8 cellular contexts compared by ENCODE assay signal in the genomic region with DNA sequence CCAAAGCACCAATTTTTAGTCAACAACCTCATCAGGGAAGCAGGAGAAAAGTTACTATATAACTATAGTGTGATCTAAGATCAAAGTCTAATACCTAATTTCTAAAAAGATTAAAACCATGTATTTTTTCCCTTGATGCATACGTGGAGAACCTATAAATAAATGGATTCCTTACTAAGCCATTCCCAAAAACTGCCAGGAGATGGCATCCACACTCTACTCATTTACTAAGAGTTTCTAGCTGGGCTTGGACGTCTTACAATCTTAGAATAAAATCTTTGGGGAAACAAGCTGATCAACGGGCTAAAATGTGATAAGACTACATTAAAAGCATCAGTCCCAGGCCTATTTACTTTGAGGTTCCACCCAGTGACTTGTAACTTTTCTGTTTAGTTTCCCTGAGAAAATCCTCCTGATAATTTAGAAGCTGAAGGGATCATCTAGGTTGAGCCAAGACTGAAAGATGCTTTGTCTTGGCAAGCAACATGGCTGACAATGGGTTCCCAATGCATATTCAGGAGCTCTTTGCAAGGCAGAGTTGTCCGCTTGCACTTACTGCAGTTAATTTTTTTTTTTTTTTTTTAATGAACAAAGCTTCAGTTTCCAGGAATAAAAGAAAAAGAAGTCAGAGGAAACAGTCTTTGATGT.
DNase-seq lines count a peak whose midpoint lies in the region; ATAC-seq and TF ChIP-seq lines count a peak whose summit lies in the region.

No MANE protein-coding gene starts in this region.

- no peaks in the 10 kb centered on the region for H3K4me1 ChIP-seq in transverse colon
- peaks cover 2% of the 10 kb centered on the region for H3K4me1 ChIP-seq in suprapubic skin

- in situ Hi-C loops in transverse colon (cut with MboI; ENCODE audit: low pct_ligation_motif_present in 1 of 4, low pct_unique_long_range_greater_than_20kb in 1 of 4, low sequenced_read_pairs in 3 of 4), result loop anchor here (5.0 to 25.0 kb wide), 6 partner anchors 229 to 759 kb away; a partner anchor contains a TSS

- TF ChIP-seq POLR2A in transverse colon (IDR thresholded peaks at IDR 0.05), result no peak
- no peak for TF ChIP-seq POLR2A in suprapubic skin (IDR thresholded peaks at IDR 0.05)

- CTCF ChIA-PET in WTC11 (lab: Charles Lee), result interaction anchor here (0.6 to 3.7 kb wide), 37 partner anchors 10 to 760 kb away, joined by 3 to 34 read pairs (median 4); a partner anchor contains a TSS

- POLR2A ChIA-PET in WTC11 (lab: Charles Lee), result interaction anchor here (0.5 to 2.4 kb wide), 3 partner anchors 23 to 673 kb away, joined by 4 to 5 read pairs (median 4); no protein-coding TSS in a partner anchor

- no peak overlapping the region for H3K27ac Mint-ChIP-seq in WTC11

- peak; percentile 73 for DNase-seq in NCI-H510A treated with DMSO at 0.1 percent for 48 hours (lab: John Stamatoyannopoulos, UW)
- DNase-seq in NCI-H510A (lab: John Stamatoyannopoulos, UW), result no peak
- peak; percentile 19 for DNase-seq in NCI-H1417 treated with DMSO at 0.1 percent for 48 hours (lab: John Stamatoyannopoulos, UW)
- no peak for DNase-seq in WTC11 (ENCODE audit: low spot score)
- DNase-seq in iris pigment epithelial cell (ENCODE audit: low read depth), result peak; percentile 70
- DNase-seq in transverse colon, result peak; percentile 29
- DNase-seq in suprapubic skin (ENCODE audit: low spot score in 2 of 2), result no peak

- H3K9me3 Mint-ChIP-seq in WTC11, result no peaks in the 10 kb centered on the region

- ATAC-seq in WTC11 (peak; percentile 67), HG03432 (IDR thresholded peaks at IDR 0.05; ENCODE audit: unreplicated experiment) (no peak)

- WGBS in transverse colon (ENCODE audit: low coverage in 1 of 2), 2 donors, result 11 to 16% methylated on average over 4 of the region's 4 CpGs
- 17% methylated on average over 4 of the region's 4 CpGs for WGBS in suprapubic skin

- H3K27me3 ChIP-seq in transverse colon, result no peaks in the 10 kb centered on the region
- no peaks in the 10 kb centered on the region for H3K27me3 ChIP-seq in suprapubic skin

- TF ChIP-seq EP300 in transverse colon (IDR thresholded peaks at IDR 0.05; ENCODE audit: low read depth) (no peak), suprapubic skin (IDR thresholded peaks at IDR 0.05) (no peak)

- 0 out of 2 replicates have a peak, but pooled peaks cover 4% of the 10 kb centered on the region for H3K36me3 Mint-ChIP-seq in WTC11

- H3K27me3 Mint-ChIP-seq in WTC11 (ENCODE audit: low read depth), result no peaks in the 10 kb centered on the region

- H3K27ac ChIP-seq in transverse colon, result no peak overlapping the region
- no peak overlapping the region for H3K27ac ChIP-seq in suprapubic skin

- TF ChIP-seq CTCF in WTC11 (IDR thresholded peaks at IDR 0.05) (peak; percentile 35; the same call in 1 of the 2 replicates), transverse colon (IDR thresholded peaks at IDR 0.05) (peak; percentile 46 to 70 (median 59)), suprapubic skin (IDR thresholded peaks at IDR 0.05) (peak in 1 of 2 donors; percentile 43)

- H3K9me3 ChIP-seq in transverse colon, result no peaks in the 10 kb centered on the region
- no peaks in the 10 kb centered on the region for H3K9me3 ChIP-seq in suprapubic skin

- H3K4me1 Mint-ChIP-seq in WTC11, result peaks cover 28% of the 10 kb centered on the region

- H3K4me3 ChIP-seq in transverse colon (no peak overlapping the region), suprapubic skin (no peak overlapping the region)

- no peak overlapping the region for H3K4me3 Mint-ChIP-seq in WTC11

- intact Hi-C loops in transverse colon (cut with DNase I; ENCODE audit: low total_unique reads), result loop anchor here (10.0 kb wide), 2 partner anchors 112 to 762 kb away; no protein-coding TSS in a partner anchor

- no peaks in the 10 kb centered on the region for H3K36me3 ChIP-seq in transverse colon
- no peaks in the 10 kb centered on the region for H3K36me3 ChIP-seq in suprapubic skin

TF ChIP-seq in WTC11, 78 proteins besides CTCF, POLR2A, EP300 and RAD21 (continues in another document):
- TF ChIP-seq ATF1 (CRISPR knock-in tag; IDR thresholded peaks at IDR 0.05) (no peak), NFYB (CRISPR knock-in tag; conservative IDR thresholded peaks at IDR 0.05; ENCODE audit: low read depth) (no peak), SP1 (CRISPR knock-in tag; conservative IDR thresholded peaks at IDR 0.05) (no peak), NR3C1 (CRISPR knock-in tag; conservative IDR thresholded peaks at IDR 0.05; ENCODE audit: low read depth) (no peak), ZNF121 (CRISPR knock-in tag; IDR thresholded peaks at IDR 0.05) (no peak)
- TF ChIP-seq, protein P1, sequence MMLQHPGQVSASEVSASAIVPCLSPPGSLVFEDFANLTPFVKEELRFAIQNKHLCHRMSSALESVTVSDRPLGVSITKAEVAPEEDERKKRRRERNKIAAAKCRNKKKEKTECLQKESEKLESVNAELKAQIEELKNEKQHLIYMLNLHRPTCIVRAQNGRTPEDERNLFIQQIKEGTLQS (CRISPR knock-in tag; conservative IDR thresholded peaks at IDR 0.05), result no peak
- TF ChIP-seq, protein P2, sequence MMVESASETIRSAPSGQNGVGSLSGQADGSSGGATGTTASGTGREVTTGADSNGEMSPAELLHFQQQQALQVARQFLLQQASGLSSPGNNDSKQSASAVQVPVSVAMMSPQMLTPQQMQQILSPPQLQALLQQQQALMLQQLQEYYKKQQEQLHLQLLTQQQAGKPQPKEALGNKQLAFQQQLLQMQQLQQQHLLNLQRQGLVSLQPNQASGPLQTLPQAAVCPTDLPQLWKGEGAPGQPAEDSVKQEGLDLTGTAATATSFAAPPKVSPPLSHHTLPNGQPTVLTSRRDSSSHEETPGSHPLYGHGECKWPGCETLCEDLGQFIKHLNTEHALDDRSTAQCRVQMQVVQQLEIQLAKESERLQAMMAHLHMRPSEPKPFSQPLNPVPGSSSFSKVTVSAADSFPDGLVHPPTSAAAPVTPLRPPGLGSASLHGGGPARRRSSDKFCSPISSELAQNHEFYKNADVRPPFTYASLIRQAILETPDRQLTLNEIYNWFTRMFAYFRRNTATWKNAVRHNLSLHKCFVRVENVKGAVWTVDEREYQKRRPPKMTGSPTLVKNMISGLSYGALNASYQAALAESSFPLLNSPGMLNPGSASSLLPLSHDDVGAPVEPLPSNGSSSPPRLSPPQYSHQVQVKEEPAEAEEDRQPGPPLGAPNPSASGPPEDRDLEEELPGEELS (CRISPR knock-in tag; IDR thresholded peaks at IDR 0.05), result no peak
- TF ChIP-seq, protein P3, sequence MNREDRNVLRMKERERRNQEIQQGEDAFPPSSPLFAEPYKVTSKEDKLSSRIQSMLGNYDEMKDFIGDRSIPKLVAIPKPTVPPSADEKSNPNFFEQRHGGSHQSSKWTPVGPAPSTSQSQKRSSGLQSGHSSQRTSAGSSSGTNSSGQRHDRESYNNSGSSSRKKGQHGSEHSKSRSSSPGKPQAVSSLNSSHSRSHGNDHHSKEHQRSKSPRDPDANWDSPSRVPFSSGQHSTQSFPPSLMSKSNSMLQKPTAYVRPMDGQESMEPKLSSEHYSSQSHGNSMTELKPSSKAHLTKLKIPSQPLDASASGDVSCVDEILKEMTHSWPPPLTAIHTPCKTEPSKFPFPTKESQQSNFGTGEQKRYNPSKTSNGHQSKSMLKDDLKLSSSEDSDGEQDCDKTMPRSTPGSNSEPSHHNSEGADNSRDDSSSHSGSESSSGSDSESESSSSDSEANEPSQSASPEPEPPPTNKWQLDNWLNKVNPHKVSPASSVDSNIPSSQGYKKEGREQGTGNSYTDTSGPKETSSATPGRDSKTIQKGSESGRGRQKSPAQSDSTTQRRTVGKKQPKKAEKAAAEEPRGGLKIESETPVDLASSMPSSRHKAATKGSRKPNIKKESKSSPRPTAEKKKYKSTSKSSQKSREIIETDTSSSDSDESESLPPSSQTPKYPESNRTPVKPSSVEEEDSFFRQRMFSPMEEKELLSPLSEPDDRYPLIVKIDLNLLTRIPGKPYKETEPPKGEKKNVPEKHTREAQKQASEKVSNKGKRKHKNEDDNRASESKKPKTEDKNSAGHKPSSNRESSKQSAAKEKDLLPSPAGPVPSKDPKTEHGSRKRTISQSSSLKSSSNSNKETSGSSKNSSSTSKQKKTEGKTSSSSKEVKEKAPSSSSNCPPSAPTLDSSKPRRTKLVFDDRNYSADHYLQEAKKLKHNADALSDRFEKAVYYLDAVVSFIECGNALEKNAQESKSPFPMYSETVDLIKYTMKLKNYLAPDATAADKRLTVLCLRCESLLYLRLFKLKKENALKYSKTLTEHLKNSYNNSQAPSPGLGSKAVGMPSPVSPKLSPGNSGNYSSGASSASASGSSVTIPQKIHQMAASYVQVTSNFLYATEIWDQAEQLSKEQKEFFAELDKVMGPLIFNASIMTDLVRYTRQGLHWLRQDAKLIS (CRISPR knock-in tag; IDR thresholded peaks at IDR 0.05; ENCODE audit: borderline replicate concordance), result no peak
- TF ChIP-seq, protein P4, sequence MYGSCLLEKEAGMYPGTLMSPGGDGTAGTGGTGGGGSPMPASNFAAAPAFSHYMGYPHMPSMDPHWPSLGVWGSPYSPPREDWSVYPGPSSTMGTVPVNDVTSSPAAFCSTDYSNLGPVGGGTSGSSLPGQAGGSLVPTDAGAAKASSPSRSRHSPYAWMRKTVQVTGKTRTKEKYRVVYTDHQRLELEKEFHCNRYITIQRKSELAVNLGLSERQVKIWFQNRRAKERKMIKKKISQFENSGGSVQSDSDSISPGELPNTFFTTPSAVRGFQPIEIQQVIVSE (CRISPR knock-in tag; IDR thresholded peaks at IDR 0.05; ENCODE audit: borderline replicate concordance), result no peak

Comparison
In these comparisons a context has a peak if more than half of its experiments do, and no peak if none do; other contexts are left out.
1. DNase-seq: peak in NCI-H510A treated with DMSO at 0.1 percent for 48 hours (single experiment), NCI-H1417 treated with DMSO at 0.1 percent for 48 hours (single experiment), iris pigment epithelial cell (single experiment) and transverse colon (single experiment); none in NCI-H510A (single experiment), WTC11 (single experiment) and suprapubic skin (0 of 2).